ENCODE assay signal across 24 cellular contexts in the genomic region with DNA sequence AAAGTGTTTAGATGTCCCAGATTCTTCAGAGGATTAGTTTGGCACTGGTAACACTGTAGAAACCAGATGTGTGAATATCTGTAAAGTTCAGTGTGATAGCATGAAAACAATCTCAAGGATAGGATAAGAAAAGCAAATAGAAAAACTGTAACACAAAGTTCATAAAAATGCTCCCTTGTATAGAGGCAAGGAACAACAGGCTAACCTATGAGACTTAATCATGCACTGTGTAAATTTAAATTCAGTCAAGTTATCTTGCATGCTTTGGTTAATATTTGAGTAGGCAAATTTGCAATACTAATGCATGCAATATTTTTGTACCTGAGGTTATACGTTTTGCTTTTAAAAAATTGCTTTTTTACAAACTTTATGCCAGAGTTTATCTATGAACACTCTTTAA.
"Had no signal": no experiment of that assay in that cellular context is flagged by ENCODE, and none has a peak within 500 bp of the region (broad histone marks: within the 10 kb centered on the region; RNA-seq: fewer than 3 reads in every experiment).

No MANE protein-coding gene starts in this region.

- H3K4me1 ChIP-seq: SJSA1 had no signal

- DNase-seq: Kasumi-1, MM.1S, NCI-H1092 treated with DMSO at 0.1 percent for 48 hours, NCI-H1436, NCI-H187, NCI-H2029, NCI-H2081 treated with DMSO at 0.1 percent for 48 hours, NCI-H2171, NCI-H226, NCI-H446, NCI-H510A, NCI-H524 treated with DMSO at 0.1 percent for 48 hours, NCI-H774, Right ventricle myocardium superior, RPMI8226, SIG-M5, SW 1271 had no signal

- H3K4me2 ChIP-seq: KMS-11 had no signal

- H3K27ac ChIP-seq: HL-60, KMS-11, SJSA1, SK-N-MC had no signal

- ATAC-seq: K562 had no signal

- FAIRE-seq: HTR-8/SVneo, K562, RCC 7860 had no signal

- H3K9me3 ChIP-seq: SJSA1 had no signal

- H3K36me3 ChIP-seq: SJSA1 had no signal

- H3K4me3 ChIP-seq: K562, SJSA1, SK-N-MC had no signal
